ENCODE assay signal across 11 cellular contexts in the genomic region with DNA sequence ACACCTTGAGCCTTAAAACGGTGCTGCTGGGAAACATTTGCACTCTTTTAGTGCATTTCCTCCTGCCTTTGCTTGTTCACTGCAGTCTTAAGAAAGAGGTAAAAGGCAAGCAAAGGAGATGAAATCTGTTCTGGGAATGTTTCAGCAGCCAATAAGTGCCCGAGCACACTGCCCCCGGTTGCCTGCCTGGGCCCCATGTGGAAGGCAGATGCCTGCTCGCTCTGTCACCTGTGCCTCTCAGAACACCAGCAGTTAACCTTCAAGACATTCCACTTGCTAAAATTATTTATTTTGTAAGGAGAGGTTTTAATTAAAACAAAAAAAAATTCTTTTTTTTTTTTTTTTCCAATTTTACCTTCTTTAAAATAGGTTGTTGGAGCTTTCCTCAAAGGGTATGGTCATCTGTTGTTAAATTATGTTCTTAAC. TPM values are rescaled to one million over a fixed set of nuclear protein-coding genes. Genes with fewer than 3 reads are reported as not detected.
DNase-seq lines count a peak whose midpoint lies in the region; ATAC-seq and TF ChIP-seq lines count a peak whose summit lies in the region.
"Had no signal": no experiment of that assay in that cellular context is flagged by ENCODE, and none has a peak within 500 bp of the region (broad histone marks: within the 10 kb centered on the region; RNA-seq: fewer than 3 reads in every experiment).

No MANE protein-coding gene starts in this region.

- no peaks in the 10 kb centered on the region for H3K9me2 ChIP-seq in hepatocyte (replicated peaks; ENCODE audit: insufficient read depth)

- TF ChIP-seq POLR2A in IMR-90 (IDR thresholded peaks at IDR 0.05; ENCODE audit: low read depth, low read length) = no peak

- H3K36me3 ChIP-seq in IMR-90 (ENCODE audit: control insufficient read depth, insufficient read depth, low read length) (peaks cover 19% of the 10 kb centered on the region), RWPE2 (ENCODE audit: low read depth) (peaks cover 38% of the 10 kb centered on the region), hepatocyte (replicated peaks; ENCODE audit: insufficient read depth, low read depth) (no peaks in the 10 kb centered on the region), smooth muscle cell (ENCODE audit: low read depth) (no peaks in the 10 kb centered on the region)

- TF ChIP-seq CTCF in IMR-90 (conservative IDR thresholded peaks at IDR 0.05; ENCODE audit: low read depth, low read length) = no peak
- TF ChIP-seq CTCF in RWPE2 (IDR thresholded peaks at IDR 0.05; ENCODE audit: poor library complexity, severe bottlenecking) = no peak
- TF ChIP-seq CTCF in hepatocyte (IDR thresholded peaks at IDR 0.05; ENCODE audit: poor library complexity) = no peak
- TF ChIP-seq CTCF in smooth muscle cell (IDR thresholded peaks at IDR 0.05; ENCODE audit: borderline replicate concordance, insufficient read depth, poor library complexity, severe bottlenecking) = no peak

- CTCF ChIA-PET in IMR-90 (lab: Yijun Ruan, JAX) = interaction anchor here (0.6 to 1.6 kb wide), 8 partner anchors 9 to 664 kb away, joined by 3 to 8 read pairs (median 3); no protein-coding TSS in a partner anchor

- no peak overlapping the region for H2AK9ac ChIP-seq in IMR-90 (replicated peaks; ENCODE audit: low read depth, low read length, poor library complexity)

- H3K4me2 ChIP-seq in IMR-90 (ENCODE audit: low read depth, low read length) (peak overlapping the region; percentile 65), hepatocyte (peak overlapping the region; percentile 88), smooth muscle cell (peak overlapping the region; percentile 59)

- H3F3A ChIP-seq in smooth muscle cell (ENCODE audit: low read depth) = peaks cover 35% of the 10 kb centered on the region

- H2AK5ac ChIP-seq in IMR-90 (ENCODE audit: low read depth, low read length) = peak overlapping the region; percentile 3; the same call in 1 of the 2 replicates

- peak; percentile 61 for DNase-seq in IMR-90
- no peak for DNase-seq in RWPE2 (ENCODE audit: low spot score)
- no peak for DNase-seq in hepatocyte (ENCODE audit: low spot score)
- DNase-seq in smooth muscle cell (lab: John Stamatoyannopoulos, UW; ENCODE audit: unreplicated experiment) = no peak
- DNase-seq in COLO668 (lab: John Stamatoyannopoulos, UW; ENCODE audit: unreplicated experiment) = no peak
- no peak for DNase-seq in NCI-H748 treated with DMSO at 0.1 percent for 48 hours (lab: John Stamatoyannopoulos, UW)
- DNase-seq: activated CD4-positive, alpha-beta T cell treated with anti-CD3 and anti-CD28 coated beads for 4 hours; NCI-H2081 treated with DMSO at 0.1 percent for 48 hours; retina had no signal

- no peak overlapping the region for H3K4ac ChIP-seq in IMR-90 (ENCODE audit: low read depth, low read length)

- 0% methylated on average over 1 of the region's 4 CpGs; no CpG with 5 or more reads in 1 of the 2 experiments for WGBS in IMR-90 (ENCODE audit: extremely low coverage in 2 of 2, insufficient read length in 1 of 2), 2 experiments
- 72% methylated on average over 4 of the region's 4 CpGs for WGBS in hepatocyte (ENCODE audit: low lambda C conversion rate, missing lambda C conversion rate)
- 48% methylated on average over 4 of the region's 4 CpGs for WGBS in smooth muscle cell (ENCODE audit: low lambda C conversion rate)

- no peak overlapping the region for H4K91ac ChIP-seq in IMR-90 (ENCODE audit: insufficient read depth, low read depth, low read length)

- H3K27ac ChIP-seq in IMR-90 (ENCODE audit: insufficient read depth, low read length) (peak overlapping the region; percentile 58), RWPE2 (ENCODE audit: poor library complexity, severe bottlenecking) (peak overlapping the region; percentile 73), hepatocyte (peak overlapping the region; percentile 8), smooth muscle cell (ENCODE audit: low read depth) (peak overlapping the region; percentile 88)

- H3K9me1 ChIP-seq in IMR-90 (ENCODE audit: insufficient read depth, low read length) = peaks cover 5% of the 10 kb centered on the region; the same call in 1 of the 2 replicates

- no peak overlapping the region for H4K5ac ChIP-seq in IMR-90 (ENCODE audit: low read depth, low read length)

- no peak overlapping the region for H3K56ac ChIP-seq in IMR-90 (ENCODE audit: extremely low read depth, insufficient read depth, low read length)

- H3K79me2 ChIP-seq in hepatocyte (peaks cover 41% of the 10 kb centered on the region), smooth muscle cell (ENCODE audit: low read depth) (peaks cover 27% of the 10 kb centered on the region)

- H4K20me1 ChIP-seq in IMR-90 (ENCODE audit: insufficient read depth, low read length) (peaks cover 8% of the 10 kb centered on the region), hepatocyte (ENCODE audit: insufficient read depth, poor library complexity, severe bottlenecking) (peaks cover 37% of the 10 kb centered on the region), smooth muscle cell (ENCODE audit: low read depth) (peaks cover 45% of the 10 kb centered on the region)

- no peak for TF ChIP-seq RAD21 in IMR-90 (IDR thresholded peaks at IDR 0.05; ENCODE audit: low read length)

- no peaks in the 10 kb centered on the region for H3K9me3 ChIP-seq in IMR-90 (ENCODE audit: control insufficient read depth, insufficient read depth, low read length)
- H3K9me3 ChIP-seq in RWPE2 (ENCODE audit: severe bottlenecking) = no peaks in the 10 kb centered on the region
- H3K9me3 ChIP-seq in hepatocyte (ENCODE audit: low read depth) = no peaks in the 10 kb centered on the region
- H3K9me3 ChIP-seq in smooth muscle cell (replicated peaks; ENCODE audit: low read depth) = no peaks in the 10 kb centered on the region

- H3K9ac ChIP-seq in IMR-90 (ENCODE audit: low read depth, low read length) = peak overlapping the region; percentile 55
- H3K9ac ChIP-seq in smooth muscle cell (ENCODE audit: low read depth) = no peak overlapping the region

- BruUV-seq in IMR-90 (replicated peaks; lab: Mats Ljungman, UMichigan) = no TSS peak

- H3K79me1 ChIP-seq in IMR-90 (ENCODE audit: low read depth in 1 of 2, low read length in 2 of 2) = peaks cover 3 to 25% of the 10 kb centered on the region in 2 experiments; a peak in 3 of 4 replicates

- peaks cover 18% of the 10 kb centered on the region for H3K4me1 ChIP-seq in IMR-90 (ENCODE audit: control insufficient read depth, insufficient read depth, low read length)
- H3K4me1 ChIP-seq in RWPE2 (ENCODE audit: insufficient read depth, poor library complexity, severe bottlenecking) = peaks cover 30% of the 10 kb centered on the region
- peaks cover 14% of the 10 kb centered on the region for H3K4me1 ChIP-seq in hepatocyte (ENCODE audit: insufficient read depth)
- peaks cover 37% of the 10 kb centered on the region for H3K4me1 ChIP-seq in smooth muscle cell (ENCODE audit: low read depth)

- dilution Hi-C loops in IMR-90 (cut with HindIII; ENCODE audit: low sequenced_read_pairs, unreplicated experiment) = no loop called here

- no peak overlapping the region for H2AFZ ChIP-seq in IMR-90 (replicated peaks; ENCODE audit: low read length, poor library complexity)
- no peak overlapping the region for H2AFZ ChIP-seq in hepatocyte
- no peak overlapping the region for H2AFZ ChIP-seq in smooth muscle cell (ENCODE audit: low read depth)

- H3K27me3 ChIP-seq in IMR-90 (ENCODE audit: control insufficient read depth, insufficient read depth, low read length) (no peaks in the 10 kb centered on the region), RWPE2 (ENCODE audit: insufficient read depth, poor library complexity, severe bottlenecking) (no peaks in the 10 kb centered on the region), hepatocyte (no peaks in the 10 kb centered on the region), smooth muscle cell (ENCODE audit: low read depth) (no peaks in the 10 kb centered on the region)

- in situ Hi-C loops in IMR-90 (cut with MboI; ENCODE audit: low sequenced_read_pairs) = no loop called here

- no peak overlapping the region for H2BK20ac ChIP-seq in IMR-90 (ENCODE audit: low read depth, low read length)

- H3K4me3 ChIP-seq in IMR-90 (ENCODE audit: insufficient read depth, low read depth, low read length) (no peak overlapping the region), RWPE2 (ENCODE audit: severe bottlenecking) (no peak overlapping the region), hepatocyte (no peak overlapping the region), smooth muscle cell (peak overlapping the region; percentile 37)

- no peak overlapping the region for H2BK120ac ChIP-seq in IMR-90 (ENCODE audit: low read depth, low read length)

- POLR2A ChIA-PET in IMR-90 (lab: Charles Lee; ENCODE audit: unreplicated experiment) = interaction anchor here (0.6 kb wide), 1 partner anchor 214 kb away, joined by 10 read pairs; no protein-coding TSS in a partner anchor

- no peak overlapping the region for H2BK15ac ChIP-seq in IMR-90 (ENCODE audit: low read depth, low read length)

- H3K23ac ChIP-seq in IMR-90 (ENCODE audit: low read depth, low read length) = 0 out of 2 replicates have a peak overlapping the region, but pooled peaks have one; percentile 1

- ATAC-seq in IMR-90 (ENCODE audit: low read depth) = no peak
- no peak for ATAC-seq in RWPE2 (ENCODE audit: low read depth)
- no peak for ATAC-seq in HG03045 (IDR thresholded peaks at IDR 0.05; ENCODE audit: unreplicated experiment)

- no peak overlapping the region for H3K18ac ChIP-seq in IMR-90 (ENCODE audit: low read depth, low read length)

- H3K14ac ChIP-seq in IMR-90 (replicated peaks; ENCODE audit: low read depth, low read length) = no peak overlapping the region; the same call in 1 of the 2 replicates

- peak overlapping the region; percentile 12 for H2BK5ac ChIP-seq in IMR-90 (ENCODE audit: low read depth, low read length, poor library complexity, severe bottlenecking)

- 0 out of 4 replicates have a peak overlapping the region, but pooled peaks of 1 of the 2 experiments have one; percentile 22 for H4K8ac ChIP-seq in IMR-90 (ENCODE audit: low read depth in 2 of 2, low read length in 2 of 2)

- intact Hi-C loops in IMR-90 (cut with micrococcal nuclease) = no loop called here

TF ChIP-seq in IMR-90, 13 proteins besides CTCF, POLR2A, EP300 and RAD21 (continues in another document):
- TF ChIP-seq CEBPB (IDR thresholded peaks at IDR 0.05; ENCODE audit: low read depth, low read length) = peak; percentile 58
- no peak for TF ChIP-seq RCOR1 (IDR thresholded peaks at IDR 0.05; ENCODE audit: insufficient replicate concordance, low read length)
- TF ChIP-seq CHD1 (IDR thresholded peaks at IDR 0.05; ENCODE audit: low read depth, low read length) = no peak

RNA-seq across cellular contexts. Expression of a gene that starts 4.4 kb away (rescaled TPM):
- total RNA-seq in IMR-90 (2012; rRNA removed) (4.1 and 8.3 TPM in 2 replicates), hepatocyte (31.8 and 36.9 TPM in 2 replicates), smooth muscle cell (16.6 and 26.6 TPM in 2 replicates)
- polyA plus RNA-seq in IMR-90 (2012; rRNA removed) (12.7 and 17.6 TPM in 2 replicates), hepatocyte (74.6 and 87.3 TPM in 2 replicates), smooth muscle cell (19.8 and 46.4 TPM in 2 replicates)
- 12.5 and 21.1 TPM in 2 replicates for polyA plus RNA-seq in IMR-90 (2012; cell fraction: cytosol; rRNA removed)
- 31.6 and 43.9 TPM in 2 replicates for polyA plus RNA-seq in IMR-90 (2012; cell fraction: nucleus; rRNA removed; ENCODE audit: low replicate concordance)
- total RNA-seq: mononuclear cell had no signal

Comparison
In these comparisons a context has a peak if more than half of its experiments do, and no peak if none do; other contexts are left out.
1. H3K27ac ChIP-seq: peak in every context shown above with its lines; median percentile 88 in smooth muscle cell; 73 in RWPE2; 58 in IMR-90; 8 in hepatocyte.